In the genomic region with DNA sequence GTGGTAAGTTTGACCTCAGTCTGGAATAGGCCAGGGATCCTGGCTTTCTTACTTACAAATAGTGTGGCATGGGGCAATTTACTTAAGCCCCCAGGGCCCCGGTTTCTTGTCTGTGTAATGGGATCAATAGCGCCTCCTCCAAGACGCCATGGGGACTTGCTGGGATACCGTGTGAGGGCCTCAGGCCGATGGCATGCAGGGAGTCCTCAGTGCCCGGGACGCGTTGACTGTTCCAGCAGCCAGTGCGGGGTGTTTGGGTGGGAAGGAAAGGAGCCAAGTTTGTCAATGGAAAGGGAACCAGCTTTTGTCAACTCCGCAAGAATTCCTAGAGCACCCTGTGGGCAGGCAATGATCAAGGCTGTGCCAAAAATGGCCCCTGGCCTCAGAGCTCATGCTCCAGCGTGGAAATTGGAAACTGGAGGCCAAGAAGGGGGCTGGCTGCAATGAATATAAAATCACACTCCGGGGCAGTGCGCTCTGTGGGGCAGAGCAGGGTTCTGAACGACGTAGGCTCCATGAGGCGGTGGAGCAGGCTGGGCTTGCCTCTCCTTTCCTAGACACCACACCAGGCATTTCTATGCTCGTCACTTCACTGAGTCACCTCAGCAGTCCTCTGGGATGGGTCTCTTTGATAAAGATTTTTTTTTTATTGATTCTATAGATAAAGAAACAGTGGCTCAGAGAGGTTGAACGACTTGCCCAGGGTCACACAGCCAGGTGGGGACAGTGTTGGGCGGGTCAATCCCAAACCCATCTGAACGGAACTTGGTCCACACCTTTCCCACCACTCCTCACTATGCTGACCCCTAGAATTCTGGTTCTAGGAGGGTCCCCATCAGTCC, we compare ENCODE assay signal across 16 cellular contexts. TPM values are rescaled to one million over a fixed set of nuclear protein-coding genes. Genes with fewer than 3 reads are reported as not detected.
DNase-seq lines count a peak whose midpoint lies in the region; ATAC-seq and TF ChIP-seq lines count a peak whose summit lies in the region.
"Had no signal": no experiment of that assay in that cellular context is flagged by ENCODE, and none has a peak within 500 bp of the region (broad histone marks: within the 10 kb centered on the region; RNA-seq: fewer than 3 reads in every experiment).

No MANE protein-coding gene starts in this region.

- H3K27ac ChIP-seq in BLaER1: peak overlapping the region; percentile 22; the same call in 1 of the 2 replicates
- H3K27ac ChIP-seq in coronary artery: no peak overlapping the region

- no peak for TF ChIP-seq CTCF in coronary artery (IDR thresholded peaks at IDR 0.05)

- no peak overlapping the region for H3K27ac Mint-ChIP-seq in activated T-cell treated with anti-CD3 and anti-CD28 coated beads, Interleukin-2, amount 50 U/mL, for 24 hours
- H3K27ac Mint-ChIP-seq: CD8-positive, alpha-beta T cell; GM23338; IgD-negative memory B cell had no signal

- no peak overlapping the region for H3K9ac ChIP-seq in BLaER1

- H3K27me3 ChIP-seq in BLaER1: no peaks in the 10 kb centered on the region

- no peak for ATAC-seq in HG02884 (IDR thresholded peaks at IDR 0.05; ENCODE audit: unreplicated experiment)
- ATAC-seq: CD8-positive, alpha-beta T cell; GM23338 had no signal

- intact Hi-C loops in posterior vena cava (cut with DNase I): loop anchor here (5.0 to 10.0 kb wide), 4 partner anchors 55 to 275 kb away; a partner anchor contains a TSS

- H4K20me1 ChIP-seq in BLaER1: no peaks in the 10 kb centered on the region

- peak; percentile 20 for DNase-seq in ELF-1 (ENCODE audit: low read depth, low spot score)
- DNase-seq in cerebellum (ENCODE audit: low spot score): peak; percentile 14
- DNase-seq in posterior vena cava (ENCODE audit: low spot score): peak; percentile 31
- no peak for DNase-seq in coronary artery (ENCODE audit: low spot score)
- no peak for DNase-seq in activated T-cell treated with anti-CD3 and anti-CD28 coated beads, Interleukin-2, amount 50 U/mL, for 24 hours
- no peak for DNase-seq in NCI-H1417 (lab: John Stamatoyannopoulos, UW)
- DNase-seq: AML-193; Calu3; CD8-positive, alpha-beta T cell; DMS79 treated with DMSO at 0.1 percent for 48 hours; HCEC 1CT; KG1 had no signal

- peaks cover 28% of the 10 kb centered on the region for H3K27me3 Mint-ChIP-seq in activated T-cell treated with anti-CD3 and anti-CD28 coated beads, Interleukin-2, amount 50 U/mL, for 24 hours

- no peaks in the 10 kb centered on the region for H3K9me3 Mint-ChIP-seq in activated T-cell treated with anti-CD3 and anti-CD28 coated beads, Interleukin-2, amount 50 U/mL, for 24 hours
- H3K9me3 Mint-ChIP-seq: CD8-positive, alpha-beta T cell; GM23338; IgD-negative memory B cell had no signal

- H3K4me3 Mint-ChIP-seq in activated T-cell treated with anti-CD3 and anti-CD28 coated beads, Interleukin-2, amount 50 U/mL, for 24 hours: no peak overlapping the region
- H3K4me3 Mint-ChIP-seq: CD8-positive, alpha-beta T cell; GM23338 had no signal

- peak overlapping the region; percentile 25 for H3K4me2 ChIP-seq in BLaER1
- H3K4me2 ChIP-seq: GM23338 had no signal

- peaks cover 76% of the 10 kb centered on the region for H3K4me1 ChIP-seq in BLaER1

- H3K4me3 ChIP-seq in BLaER1 (no peak overlapping the region), coronary artery (no peak overlapping the region)
- H3K4me3 ChIP-seq: GM23338 had no signal

- no peaks in the 10 kb centered on the region for H3K36me3 Mint-ChIP-seq in activated T-cell treated with anti-CD3 and anti-CD28 coated beads, Interleukin-2, amount 50 U/mL, for 24 hours (ENCODE audit: low read depth)
- H3K36me3 Mint-ChIP-seq: CD8-positive, alpha-beta T cell; IgD-negative memory B cell had no signal

- peaks cover 8% of the 10 kb centered on the region for H3K9me3 ChIP-seq in BLaER1

- H3K4me1 Mint-ChIP-seq in activated T-cell treated with anti-CD3 and anti-CD28 coated beads, Interleukin-2, amount 50 U/mL, for 24 hours (ENCODE audit: low read depth): no peaks in the 10 kb centered on the region
- H3K4me1 Mint-ChIP-seq: IgD-negative memory B cell had no signal

- no peaks in the 10 kb centered on the region for H3K36me3 ChIP-seq in BLaER1

RNA-seq across cellular contexts. Expression of a gene that starts 56.7 kb away (rescaled TPM):
- 61.2 TPM for total RNA-seq in cerebellum
- total RNA-seq in posterior vena cava: 10 to 100 TPM; 28.1 to 31.3 TPM
- total RNA-seq: CD8-positive, alpha-beta T cell had no signal

Comparison
In these comparisons a context has a peak if more than half of its experiments do, and no peak if none do; other contexts are left out.
1. DNase-seq: peak in ELF-1 (single experiment), cerebellum (single experiment) and posterior vena cava (single experiment); none in coronary artery (single experiment), activated T-cell treated with anti-CD3 and anti-CD28 coated beads, Interleukin-2, amount 50 U/mL, for 24 hours (single experiment) and NCI-H1417 (0 of 3).